1 cellular context compared by ENCODE assay signal in genomic region chr1:154407021-154407865, GRCh38.
TF ChIP-seq lines count a peak whose summit lies in the region.

No MANE protein-coding gene starts in this region.

TF ChIP-seq in IMR-90, 13 proteins besides CTCF, POLR2A, EP300 and RAD21 (continued from another document):
- TF ChIP-seq, protein P1, sequence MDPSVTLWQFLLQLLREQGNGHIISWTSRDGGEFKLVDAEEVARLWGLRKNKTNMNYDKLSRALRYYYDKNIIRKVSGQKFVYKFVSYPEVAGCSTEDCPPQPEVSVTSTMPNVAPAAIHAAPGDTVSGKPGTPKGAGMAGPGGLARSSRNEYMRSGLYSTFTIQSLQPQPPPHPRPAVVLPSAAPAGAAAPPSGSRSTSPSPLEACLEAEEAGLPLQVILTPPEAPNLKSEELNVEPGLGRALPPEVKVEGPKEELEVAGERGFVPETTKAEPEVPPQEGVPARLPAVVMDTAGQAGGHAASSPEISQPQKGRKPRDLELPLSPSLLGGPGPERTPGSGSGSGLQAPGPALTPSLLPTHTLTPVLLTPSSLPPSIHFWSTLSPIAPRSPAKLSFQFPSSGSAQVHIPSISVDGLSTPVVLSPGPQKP (IDR thresholded peaks at IDR 0.05; ENCODE audit: borderline replicate concordance, low read depth, low read length), result no peak
- TF ChIP-seq MAZ (IDR thresholded peaks at IDR 0.05; ENCODE audit: borderline replicate concordance, low read depth, low read length), result no peak
